ENCODE assay signal across 8 cellular contexts in genomic region chr5:160312960-160313734, GRCh38. TPM values are rescaled to one million over a fixed set of nuclear protein-coding genes. Genes with fewer than 3 reads are reported as not detected.
DNase-seq lines count a peak whose midpoint lies in the region; ATAC-seq and TF ChIP-seq lines count a peak whose summit lies in the region.

No MANE protein-coding gene starts in this region.

- H3K4me3 ChIP-seq in iPS-18a (ENCODE audit: low read length): peak overlapping the region; percentile 88
- H3K4me3 ChIP-seq in subcutaneous abdominal adipose tissue (ENCODE audit: low read depth in 1 of 5, low read length in 5 of 5): peak overlapping the region in 3 of 5 donors; percentile 65 to 70 (median 69)

- H3K9me3 ChIP-seq in iPS-18a (ENCODE audit: control insufficient read depth, low read depth, low read length): no peaks in the 10 kb centered on the region
- H3K9me3 ChIP-seq in subcutaneous abdominal adipose tissue (ENCODE audit: control insufficient read depth in 5 of 5, low read length in 5 of 5): no peaks in the 10 kb centered on the region

- ATAC-seq in SK-N-SH treated with all-trans-retinoic acid at 6 μM for 48 hours: peak; percentile 4; the same call in 2 of the 3 replicates
- no peak for ATAC-seq in HG03354 (IDR thresholded peaks at IDR 0.05; ENCODE audit: poor library complexity, severe bottlenecking, unreplicated experiment)
- ATAC-seq in GM19328 (IDR thresholded peaks at IDR 0.05; ENCODE audit: unreplicated experiment): no peak

- H3K36me3 ChIP-seq in iPS-18a (ENCODE audit: control insufficient read depth, low read depth, low read length) (peaks cover 15% of the 10 kb centered on the region), subcutaneous abdominal adipose tissue (ENCODE audit: control insufficient read depth in 5 of 5, insufficient read depth in 5 of 5, low read length in 5 of 5) (no peaks in the 10 kb centered on the region)

- H3K27ac Mint-ChIP-seq in activated CD4-positive, alpha-beta T cell treated with anti-CD3 and anti-CD28 coated beads, Interleukin-2, amount 10 ng/mL, durations not matched to agents 24 days and 14 days: no peak overlapping the region

- peak overlapping the region; percentile 76 for H3K4me3 Mint-ChIP-seq in activated CD4-positive, alpha-beta T cell treated with anti-CD3 and anti-CD28 coated beads, Interleukin-2, amount 10 ng/mL, durations not matched to agents 24 days and 14 days

- no peak for DNase-seq in activated CD4-positive, alpha-beta T cell treated with anti-CD3 and anti-CD28 coated beads, Interleukin-2, amount 10 ng/mL, durations not matched to agents 24 days and 14 days
- DNase-seq in activated CD4-positive, alpha-beta T cell treated with anti-CD3 and anti-CD28 coated beads, Interleukin-2, amount 50 U/mL, for 1 hour: no peak
- DNase-seq in caudate nucleus (lab: John Stamatoyannopoulos, UW): no peak

- H3K27me3 Mint-ChIP-seq in activated CD4-positive, alpha-beta T cell treated with anti-CD3 and anti-CD28 coated beads, Interleukin-2, amount 10 ng/mL, durations not matched to agents 24 days and 14 days: peaks cover 64% of the 10 kb centered on the region

- no peaks in the 10 kb centered on the region for H3K9me3 Mint-ChIP-seq in activated CD4-positive, alpha-beta T cell treated with anti-CD3 and anti-CD28 coated beads, Interleukin-2, amount 10 ng/mL, durations not matched to agents 24 days and 14 days

- peak overlapping the region; percentile 59 for H3K27ac ChIP-seq in iPS-18a (ENCODE audit: low read length)
- no peak overlapping the region for H3K27ac ChIP-seq in subcutaneous abdominal adipose tissue (ENCODE audit: low read depth, low read length)
- no peak overlapping the region for H3K27ac ChIP-seq in caudate nucleus (ENCODE audit: low read depth, low read length)

- peak overlapping the region; percentile 76 for H3K9ac ChIP-seq in iPS-18a (ENCODE audit: low read length)
- H3K9ac ChIP-seq in subcutaneous abdominal adipose tissue (ENCODE audit: low read length in 5 of 5): no peak overlapping the region

- H3K4me1 ChIP-seq in iPS-18a (ENCODE audit: control insufficient read depth, low read depth, low read length): peaks cover 21% of the 10 kb centered on the region
- H3K4me1 ChIP-seq in subcutaneous abdominal adipose tissue (ENCODE audit: control insufficient read depth in 5 of 5, insufficient read depth in 5 of 5, low read length in 5 of 5): peaks cover 0 to 16% (median 13%) of the 10 kb centered on the region in 5 donors

- intact Hi-C loops in activated CD4-positive, alpha-beta T cell treated with anti-CD3 and anti-CD28 coated beads, Interleukin-2, amount 10 ng/mL, durations not matched to agents 24 days and 14 days (cut with micrococcal nuclease): no loop called here

- H3K27me3 ChIP-seq in iPS-18a (ENCODE audit: control insufficient read depth, insufficient read depth, low read length) (no peaks in the 10 kb centered on the region), subcutaneous abdominal adipose tissue (ENCODE audit: control insufficient read depth in 5 of 5, insufficient read depth in 4 of 5, low read length in 5 of 5) (peaks cover 3 to 23% (median 11%) of the 10 kb centered on the region in 5 donors)

- no peaks in the 10 kb centered on the region for H3K36me3 Mint-ChIP-seq in activated CD4-positive, alpha-beta T cell treated with anti-CD3 and anti-CD28 coated beads, Interleukin-2, amount 10 ng/mL, durations not matched to agents 24 days and 14 days (ENCODE audit: low read depth)

- peaks cover 7% of the 10 kb centered on the region for H3K4me1 Mint-ChIP-seq in activated CD4-positive, alpha-beta T cell treated with anti-CD3 and anti-CD28 coated beads, Interleukin-2, amount 10 ng/mL, durations not matched to agents 24 days and 14 days

TF ChIP-seq in SK-N-SH treated with all-trans-retinoic acid at 6 μM for 48 hours, 23 proteins besides CTCF, POLR2A, EP300 and RAD21 (continues in another document):
- TF ChIP-seq GLIS3 (CRISPR knock-in tag; IDR thresholded peaks at IDR 0.05): no peak
- no peak for TF ChIP-seq BACH2 (CRISPR knock-in tag; IDR thresholded peaks at IDR 0.05; ENCODE audit: borderline replicate concordance)
- TF ChIP-seq ZNF565 (CRISPR knock-in tag; conservative IDR thresholded peaks at IDR 0.05; ENCODE audit: low read depth): no peak
- no peak for TF ChIP-seq ESRRG (CRISPR knock-in tag; IDR thresholded peaks at IDR 0.05)
- TF ChIP-seq ARNTL (CRISPR knock-in tag; IDR thresholded peaks at IDR 0.05; ENCODE audit: borderline replicate concordance, low read depth): no peak
- TF ChIP-seq, protein P1, sequence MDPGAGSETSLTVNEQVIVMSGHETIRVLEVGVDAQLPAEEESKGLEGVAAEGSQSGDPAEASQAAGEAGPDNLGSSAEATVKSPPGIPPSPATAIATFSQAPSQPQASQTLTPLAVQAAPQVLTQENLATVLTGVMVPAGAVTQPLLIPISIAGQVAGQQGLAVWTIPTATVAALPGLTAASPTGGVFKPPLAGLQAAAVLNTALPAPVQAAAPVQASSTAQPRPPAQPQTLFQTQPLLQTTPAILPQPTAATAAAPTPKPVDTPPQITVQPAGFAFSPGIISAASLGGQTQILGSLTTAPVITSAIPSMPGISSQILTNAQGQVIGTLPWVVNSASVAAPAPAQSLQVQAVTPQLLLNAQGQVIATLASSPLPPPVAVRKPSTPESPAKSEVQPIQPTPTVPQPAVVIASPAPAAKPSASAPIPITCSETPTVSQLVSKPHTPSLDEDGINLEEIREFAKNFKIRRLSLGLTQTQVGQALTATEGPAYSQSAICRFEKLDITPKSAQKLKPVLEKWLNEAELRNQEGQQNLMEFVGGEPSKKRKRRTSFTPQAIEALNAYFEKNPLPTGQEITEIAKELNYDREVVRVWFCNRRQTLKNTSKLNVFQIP (CRISPR knock-in tag; IDR thresholded peaks at IDR 0.05; ENCODE audit: borderline replicate concordance, low read depth): no peak
- TF ChIP-seq ZNF8 (CRISPR knock-in tag; IDR thresholded peaks at IDR 0.05): no peak
- no peak for TF ChIP-seq CSRNP3 (CRISPR knock-in tag; IDR thresholded peaks at IDR 0.05)
- no peak for TF ChIP-seq PPARA (CRISPR knock-in tag; IDR thresholded peaks at IDR 0.05; ENCODE audit: borderline replicate concordance)
- no peak for TF ChIP-seq ZFP30 (CRISPR knock-in tag; IDR thresholded peaks at IDR 0.05)
- no peak for TF ChIP-seq OSR1 (CRISPR knock-in tag; IDR thresholded peaks at IDR 0.05)
- no peak for TF ChIP-seq ZNF70 (CRISPR knock-in tag; IDR thresholded peaks at IDR 0.05)
- TF ChIP-seq PATZ1 (CRISPR knock-in tag; IDR thresholded peaks at IDR 0.05; ENCODE audit: borderline replicate concordance): no peak
- TF ChIP-seq, protein P2, sequence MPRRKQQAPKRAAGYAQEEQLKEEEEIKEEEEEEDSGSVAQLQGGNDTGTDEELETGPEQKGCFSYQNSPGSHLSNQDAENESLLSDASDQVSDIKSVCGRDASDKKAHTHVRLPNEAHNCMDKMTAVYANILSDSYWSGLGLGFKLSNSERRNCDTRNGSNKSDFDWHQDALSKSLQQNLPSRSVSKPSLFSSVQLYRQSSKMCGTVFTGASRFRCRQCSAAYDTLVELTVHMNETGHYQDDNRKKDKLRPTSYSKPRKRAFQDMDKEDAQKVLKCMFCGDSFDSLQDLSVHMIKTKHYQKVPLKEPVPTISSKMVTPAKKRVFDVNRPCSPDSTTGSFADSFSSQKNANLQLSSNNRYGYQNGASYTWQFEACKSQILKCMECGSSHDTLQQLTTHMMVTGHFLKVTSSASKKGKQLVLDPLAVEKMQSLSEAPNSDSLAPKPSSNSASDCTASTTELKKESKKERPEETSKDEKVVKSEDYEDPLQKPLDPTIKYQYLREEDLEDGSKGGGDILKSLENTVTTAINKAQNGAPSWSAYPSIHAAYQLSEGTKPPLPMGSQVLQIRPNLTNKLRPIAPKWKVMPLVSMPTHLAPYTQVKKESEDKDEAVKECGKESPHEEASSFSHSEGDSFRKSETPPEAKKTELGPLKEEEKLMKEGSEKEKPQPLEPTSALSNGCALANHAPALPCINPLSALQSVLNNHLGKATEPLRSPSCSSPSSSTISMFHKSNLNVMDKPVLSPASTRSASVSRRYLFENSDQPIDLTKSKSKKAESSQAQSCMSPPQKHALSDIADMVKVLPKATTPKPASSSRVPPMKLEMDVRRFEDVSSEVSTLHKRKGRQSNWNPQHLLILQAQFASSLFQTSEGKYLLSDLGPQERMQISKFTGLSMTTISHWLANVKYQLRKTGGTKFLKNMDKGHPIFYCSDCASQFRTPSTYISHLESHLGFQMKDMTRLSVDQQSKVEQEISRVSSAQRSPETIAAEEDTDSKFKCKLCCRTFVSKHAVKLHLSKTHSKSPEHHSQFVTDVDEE (CRISPR knock-in tag; IDR thresholded peaks at IDR 0.05): no peak
- no peak for TF ChIP-seq ISL1 (CRISPR knock-in tag; IDR thresholded peaks at IDR 0.05)

RNA-seq across cellular contexts. Expression of gene CCNJL, which starts 0.8 kb away (rescaled TPM):
- not detected in 2 replicates for total RNA-seq in activated CD4-positive, alpha-beta T cell treated with anti-CD3 and anti-CD28 coated beads, Interleukin-2, amount 10 ng/mL, durations not matched to agents 24 days and 14 days

RNA-seq across cellular contexts. Expression of gene C1QTNF2, which starts 57.3 kb away (rescaled TPM):
- total RNA-seq in activated CD4-positive, alpha-beta T cell treated with anti-CD3 and anti-CD28 coated beads, Interleukin-2, amount 10 ng/mL, durations not matched to agents 24 days and 14 days: not detected in 2 replicates
